ENCODE assay signal across 10 cellular contexts in the genomic region with DNA sequence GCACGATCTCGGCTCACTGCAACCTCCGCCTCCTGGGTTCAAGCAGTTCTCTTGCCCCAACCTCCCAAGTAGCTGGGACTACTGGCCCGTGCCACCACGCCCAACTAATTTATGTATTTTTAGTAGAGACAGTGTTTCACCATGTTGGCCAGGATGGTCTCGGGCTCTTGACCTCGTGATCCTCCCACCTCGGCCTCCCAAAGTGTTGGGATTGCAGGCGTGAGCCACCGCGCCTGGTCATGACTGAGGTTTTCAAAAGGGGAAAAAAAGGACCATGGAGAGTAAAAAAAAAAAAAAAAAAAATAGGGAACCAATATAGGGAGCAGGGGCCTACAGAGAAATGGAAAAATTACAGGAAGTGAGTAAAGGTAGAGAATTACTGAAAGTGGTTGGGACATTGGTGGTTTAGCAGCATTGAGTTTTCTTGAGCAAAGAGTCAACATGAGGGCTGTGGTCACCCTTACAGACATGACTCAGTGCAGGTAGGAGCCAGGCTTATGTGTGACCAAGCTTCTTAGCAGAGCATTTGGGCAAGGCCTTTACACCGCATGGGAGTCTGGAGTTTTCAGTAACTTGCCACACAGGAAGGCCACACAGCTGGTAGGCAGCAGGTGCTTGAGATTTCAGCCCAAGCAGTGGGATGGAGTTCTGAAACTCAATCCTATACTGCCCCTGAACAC.
DNase-seq lines count a peak whose midpoint lies in the region; ATAC-seq and TF ChIP-seq lines count a peak whose summit lies in the region.
"Had no signal": no experiment of that assay in that cellular context is flagged by ENCODE, and none has a peak within 500 bp of the region (broad histone marks: within the 10 kb centered on the region; RNA-seq: fewer than 3 reads in every experiment).

No MANE protein-coding gene starts in this region.

- H3K4me3 ChIP-seq in ascending aorta = no peak overlapping the region

- ATAC-seq in GM19438 (IDR thresholded peaks at IDR 0.05; ENCODE audit: low read depth, unreplicated experiment) (peak; percentile 76), HG03159 (IDR thresholded peaks at IDR 0.05; ENCODE audit: unreplicated experiment) (peak; percentile 73)

- H3K27ac ChIP-seq in ascending aorta = no peak overlapping the region

- CTCF ChIA-PET in GM10248 (lab: Yijun Ruan, JAX) = interaction anchor here (0.7 to 6.4 kb wide), 7 partner anchors 8 to 42 kb away, joined by 3 to 31 read pairs (median 3); no protein-coding TSS in a partner anchor

- no peaks in the 10 kb centered on the region for H3K4me1 ChIP-seq in ascending aorta

- no peaks in the 10 kb centered on the region for H3K36me3 ChIP-seq in ascending aorta

- no peaks in the 10 kb centered on the region for H3K27me3 ChIP-seq in ascending aorta

- TF ChIP-seq CTCF in GM10248 (IDR thresholded peaks at IDR 0.05; ENCODE audit: control extremely low read depth, extremely low read depth, low read depth, missing control alignments) (no peak), ascending aorta (IDR thresholded peaks at IDR 0.05) (no peak)

- intact Hi-C loops in ascending aorta (cut with DNase I) = no loop called here

- H3K9me3 ChIP-seq in ascending aorta = no peaks in the 10 kb centered on the region

- POLR2A ChIA-PET in GM10248 (lab: Yijun Ruan, JAX) = interaction anchor here (0.6 kb wide), 1 partner anchor 21 kb away, joined by 3 read pairs; no protein-coding TSS in a partner anchor

- peak; percentile 25 for DNase-seq in GM10248 (ENCODE audit: extremely low spot score)
- peak; percentile 23 for DNase-seq in amniotic epithelial cell (ENCODE audit: low read depth)
- no peak for DNase-seq in NCI-H1092 (lab: John Stamatoyannopoulos, UW)
- no peak for DNase-seq in medulla oblongata (ENCODE audit: extremely low spot score)
- no peak for DNase-seq in ascending aorta (ENCODE audit: low spot score in 2 of 2)
- no peak for DNase-seq in NCI-H748 treated with DMSO at 0.1 percent for 48 hours (lab: John Stamatoyannopoulos, UW)
- DNase-seq: head of caudate nucleus, NCI-H2227 treated with DMSO at 0.1 percent for 48 hours had no signal

Comparison
In these comparisons a context has a peak if more than half of its experiments do, and no peak if none do; other contexts are left out.
1. DNase-seq: peak in GM10248 (single experiment) and amniotic epithelial cell (single experiment); none in NCI-H1092 (single experiment), medulla oblongata (single experiment), ascending aorta (0 of 2) and NCI-H748 treated with DMSO at 0.1 percent for 48 hours (single experiment).